19 cellular contexts compared by ENCODE assay signal in the genomic region with DNA sequence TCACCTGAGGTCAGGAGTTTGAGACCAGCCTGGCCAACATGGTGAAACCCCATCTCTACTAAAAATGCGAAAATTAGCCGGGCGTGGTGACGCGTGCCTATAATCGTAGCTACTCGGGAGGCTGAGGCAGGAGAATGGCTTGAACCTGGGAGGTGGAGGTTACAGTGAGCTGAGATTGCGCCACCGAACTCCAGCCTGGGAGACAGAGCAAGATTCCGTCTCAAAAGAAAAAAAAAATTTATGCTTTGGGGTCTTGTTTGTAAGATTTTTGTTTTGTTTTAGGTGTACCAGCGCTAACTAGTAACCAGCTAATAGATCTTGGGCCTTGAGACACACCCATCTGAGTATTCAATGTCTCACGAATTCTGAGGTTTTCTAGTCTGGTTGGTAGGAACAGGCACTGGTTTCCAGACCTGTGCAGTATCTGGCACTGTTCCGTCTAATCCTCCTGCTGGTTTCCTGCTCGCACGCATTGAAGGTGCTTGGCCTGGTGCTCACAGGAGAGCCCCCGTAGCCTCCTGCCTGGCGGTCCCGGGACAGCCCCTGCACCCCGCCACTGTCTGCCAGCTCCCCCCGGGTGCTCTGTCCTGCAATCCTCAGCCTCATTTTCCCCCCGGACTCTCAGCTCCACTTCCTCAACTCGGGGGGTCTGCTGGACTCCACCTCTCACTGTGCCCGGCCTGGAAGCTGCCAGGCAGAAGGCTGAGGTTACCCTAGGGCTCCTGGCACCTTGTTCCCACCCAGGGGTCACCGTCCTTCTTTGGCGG. TPM values are rescaled to one million over a fixed set of nuclear protein-coding genes. Genes with fewer than 3 reads are reported as not detected.
A peak's percentile ranks its signal among the peaks of the same experiment; 100 is the strongest.
DNase-seq lines count a peak whose midpoint lies in the region; ATAC-seq, FAIRE-seq and TF ChIP-seq lines count a peak whose summit lies in the region.
"Had no signal": no experiment of that assay in that cellular context is flagged by ENCODE, and none has a peak within 500 bp of the region (broad histone marks: within the 10 kb centered on the region; RNA-seq: fewer than 3 reads in every experiment).

No MANE protein-coding gene starts in this region.

- TF ChIP-seq CTCF in DND-41 (IDR thresholded peaks at IDR 0.05; ENCODE audit: borderline replicate concordance, extremely low read depth, low read length, poor library complexity, severe bottlenecking), result no peak
- no peak for TF ChIP-seq CTCF in HEK293 (tag by site-specific recombination; IDR thresholded peaks at IDR 0.05)
- no peak for TF ChIP-seq CTCF in GM12878 (IDR thresholded peaks at IDR 0.05 in 2 of 3, conservative IDR thresholded peaks at IDR 0.05 in 1 of 3; ENCODE audit: control insufficient read depth in 2 of 3, extremely low read depth in 1 of 3, insufficient read depth in 1 of 3, low read depth in 3 of 3, low read length in 3 of 3)
- TF ChIP-seq CTCF in neural crest cell (conservative IDR thresholded peaks at IDR 0.05), result no peak
- no peak for TF ChIP-seq CTCF in hepatocyte (IDR thresholded peaks at IDR 0.05; ENCODE audit: poor library complexity)
- TF ChIP-seq CTCF in testis (IDR thresholded peaks at IDR 0.05), result no peak

- CTCF ChIA-PET in HEK293 (lab: Yijun Ruan, JAX) (interaction anchor here (0.9 to 2.2 kb wide), 3 partner anchors 10 to 46 kb away, joined by 5 to 13 read pairs (median 5); a partner anchor contains a TSS), GM12878 (lab: Yijun Ruan, JAX) (interaction anchor here (0.6 kb wide), 2 partner anchors 27 to 128 kb away, joined by 3 read pairs; no protein-coding TSS in a partner anchor)

- RAD21 ChIA-PET in GM12878 (lab: Charles Lee; ENCODE audit: unreplicated experiment), result interaction anchor here (0.9 kb wide), 1 partner anchor 44 kb away, joined by 3 read pairs; a partner anchor contains a TSS

- H4K20me1 ChIP-seq in DND-41 (ENCODE audit: insufficient read depth, low read length) (peaks cover 41% of the 10 kb centered on the region), GM12878 (ENCODE audit: control insufficient read depth, insufficient read depth) (no peaks in the 10 kb centered on the region), hepatocyte (ENCODE audit: insufficient read depth, poor library complexity, severe bottlenecking) (peaks cover 3% of the 10 kb centered on the region)

- no peaks in the 10 kb centered on the region for H3K27me3 ChIP-seq in DND-41 (ENCODE audit: insufficient read depth, low read length, poor library complexity)
- H3K27me3 ChIP-seq in GM12878 (replicated peaks in 1 of 2; ENCODE audit: control insufficient read depth in 2 of 2, insufficient read depth in 2 of 2, low read length in 1 of 2), result no peaks in the 10 kb centered on the region
- no peaks in the 10 kb centered on the region for H3K27me3 ChIP-seq in hepatocyte
- no peaks in the 10 kb centered on the region for H3K27me3 ChIP-seq in testis
- H3K27me3 ChIP-seq: ascending aorta, heart left ventricle, ovary had no signal

- H3K9me2 ChIP-seq in hepatocyte (replicated peaks; ENCODE audit: insufficient read depth), result no peaks in the 10 kb centered on the region

- TF ChIP-seq EP300 in GM12878 (IDR thresholded peaks at IDR 0.05; ENCODE audit: borderline replicate concordance in 1 of 2, control insufficient read depth in 1 of 2, low read depth in 2 of 2, low read length in 2 of 2), result no peak

- intact Hi-C loops in GM12878 (cut with micrococcal nuclease; ENCODE audit: unreplicated experiment) (no loop called here), testis (cut with DNase I; ENCODE audit: low total_unique reads) (no loop called here)

- peak overlapping the region; percentile 54 for H3K4me3 Mint-ChIP-seq in neural crest cell
- H3K4me3 Mint-ChIP-seq: activated CD4-positive, alpha-beta T cell treated with anti-CD3 and anti-CD28 coated beads, Interleukin-2, amount 10 ng/mL, durations not matched to agents 24 days and 14 days had no signal

- H3K27ac Mint-ChIP-seq in neural crest cell (ENCODE audit: unreplicated experiment), result no peak overlapping the region
- H3K27ac Mint-ChIP-seq: activated CD4-positive, alpha-beta T cell treated with anti-CD3 and anti-CD28 coated beads, Interleukin-2, amount 10 ng/mL, durations not matched to agents 24 days and 14 days had no signal

- SMC1A ChIA-PET in GM12878 (lab: Charles Lee; ENCODE audit: uncharacterized antibody, unreplicated experiment), result no interaction called here

- H3K9me3 ChIP-seq in DND-41 (ENCODE audit: insufficient read depth, low read length, severe bottlenecking) (no peaks in the 10 kb centered on the region), HEK293 (ENCODE audit: control insufficient read depth, insufficient read depth, low read depth, low read length) (no peaks in the 10 kb centered on the region), GM12878 (replicated peaks; ENCODE audit: control insufficient read depth, insufficient read depth, low read length) (no peaks in the 10 kb centered on the region), hepatocyte (ENCODE audit: low read depth) (no peaks in the 10 kb centered on the region), testis (no peaks in the 10 kb centered on the region)
- H3K9me3 ChIP-seq: ascending aorta, heart left ventricle, lower lobe of right lung, ovary had no signal

- peaks cover 36% of the 10 kb centered on the region for H3K36me3 ChIP-seq in DND-41 (ENCODE audit: insufficient read depth, low read length)
- H3K36me3 ChIP-seq in HEK293 (ENCODE audit: control insufficient read depth in 2 of 2, insufficient read depth in 1 of 2, low read length in 2 of 2), result peaks cover 12 to 38% of the 10 kb centered on the region in 2 experiments
- H3K36me3 ChIP-seq in GM12878 (ENCODE audit: control insufficient read depth in 2 of 2, insufficient read depth in 2 of 2, low read length in 1 of 2), result peaks cover under 1 to 18% of the 10 kb centered on the region in 2 experiments; a peak in 2 of 4 replicates
- H3K36me3 ChIP-seq in hepatocyte (replicated peaks; ENCODE audit: insufficient read depth, low read depth), result no peaks in the 10 kb centered on the region
- no peaks in the 10 kb centered on the region for H3K36me3 ChIP-seq in testis (ENCODE audit: low read depth, missing control alignments)
- H3K36me3 ChIP-seq: ovary had no signal

- peak; percentile 24; the same call in 1 of the 3 replicates for ATAC-seq in DND-41 (ENCODE audit: insufficient read depth, low read depth)
- no peak; the same call in 2 of the 3 replicates for ATAC-seq in GM12878

- peaks cover 2% of the 10 kb centered on the region for H3K36me3 Mint-ChIP-seq in neural crest cell (ENCODE audit: low read depth)

- TF ChIP-seq POLR2A in GM12878 (IDR thresholded peaks at IDR 0.05; ENCODE audit: low read depth, low read length) (peak; percentile 26; the same call in 1 of the 2 replicates), testis (IDR thresholded peaks at IDR 0.05) (no peak)

- DNase-seq in DND-41 (no peak), GM12878 (ENCODE audit: low read depth, low spot score) (no peak), neural crest cell (ENCODE audit: low read depth, low spot score) (no peak), hepatocyte (ENCODE audit: low spot score) (no peak), Ammon's horn (ENCODE audit: low spot score) (no peak), testis (no peak)
- DNase-seq: activated CD4-positive, alpha-beta T cell treated with anti-CD3 and anti-CD28 coated beads, Interleukin-2, amount 10 ng/mL, durations not matched to agents 24 days and 14 days; GF-D8; heart left ventricle; lower lobe of right lung; NCI-H1048; NCI-H69; ovary had no signal

- H3K4me2 ChIP-seq in DND-41 (ENCODE audit: insufficient read depth, low read length) (no peak overlapping the region), GM12878 (ENCODE audit: control insufficient read depth, insufficient read depth) (no peak overlapping the region), hepatocyte (no peak overlapping the region)

- H3K27ac ChIP-seq in DND-41 (ENCODE audit: low read length) (no peak overlapping the region), HEK293 (ENCODE audit: extremely low read depth, low read depth, low read length) (no peak overlapping the region), GM12878 (ENCODE audit: control insufficient read depth, insufficient read depth) (no peak overlapping the region), hepatocyte (no peak overlapping the region), testis (no peak overlapping the region)
- H3K27ac ChIP-seq: ascending aorta, heart left ventricle, HL-60, lower lobe of right lung, ovary had no signal

- no peak for TF ChIP-seq RAD21 in GM12878 (IDR thresholded peaks at IDR 0.05; ENCODE audit: insufficient read depth, low read depth, low read length)

- H3K9me3 Mint-ChIP-seq in neural crest cell, result no peaks in the 10 kb centered on the region
- H3K9me3 Mint-ChIP-seq: activated CD4-positive, alpha-beta T cell treated with anti-CD3 and anti-CD28 coated beads, Interleukin-2, amount 10 ng/mL, durations not matched to agents 24 days and 14 days had no signal

- H3K4me1 ChIP-seq in DND-41 (ENCODE audit: insufficient read depth, low read length) (no peaks in the 10 kb centered on the region), HEK293 (ENCODE audit: control insufficient read depth, insufficient read depth, low read length) (no peaks in the 10 kb centered on the region), GM12878 (ENCODE audit: control insufficient read depth, insufficient read depth, low read length) (no peaks in the 10 kb centered on the region), hepatocyte (ENCODE audit: insufficient read depth) (no peaks in the 10 kb centered on the region), testis (peaks cover 22% of the 10 kb centered on the region)
- H3K4me1 ChIP-seq: ascending aorta, lower lobe of right lung had no signal

- H3K27me3 Mint-ChIP-seq in neural crest cell (ENCODE audit: low read depth), result peaks cover 24% of the 10 kb centered on the region

- H3K79me2 ChIP-seq in DND-41 (ENCODE audit: insufficient read depth, low read length) (no peaks in the 10 kb centered on the region), GM12878 (ENCODE audit: control insufficient read depth, insufficient read depth, low read length) (no peaks in the 10 kb centered on the region), hepatocyte (no peaks in the 10 kb centered on the region)

- H3K4me3 ChIP-seq in DND-41 (ENCODE audit: low read depth in 1 of 2, low read length in 2 of 2), result no peak overlapping the region
- no peak overlapping the region for H3K4me3 ChIP-seq in HEK293 (ENCODE audit: low read depth, low read length)
- no peak overlapping the region for H3K4me3 ChIP-seq in GM12878
- H3K4me3 ChIP-seq in hepatocyte, result no peak overlapping the region
- no peak overlapping the region for H3K4me3 ChIP-seq in testis
- H3K4me3 ChIP-seq: ascending aorta, heart left ventricle, lower lobe of right lung, ovary had no signal

- FAIRE-seq in GM12878 (lab: Jason Lieb, UNC), result no peak
- FAIRE-seq: D721Med, GM12892, RCC 7860 had no signal

- H3K4me1 Mint-ChIP-seq in neural crest cell, result no peaks in the 10 kb centered on the region
- H3K4me1 Mint-ChIP-seq: activated CD4-positive, alpha-beta T cell treated with anti-CD3 and anti-CD28 coated beads, Interleukin-2, amount 10 ng/mL, durations not matched to agents 24 days and 14 days had no signal

- 52% methylated on average over 25 of the region's 25 CpGs for WGBS in GM12878 (ENCODE audit: insufficient coverage, insufficient replicate concordance, low lambda C conversion rate, missing lambda C conversion rate)
- WGBS in hepatocyte (ENCODE audit: low lambda C conversion rate, missing lambda C conversion rate), result 87% methylated on average over 25 of the region's 25 CpGs
- WGBS in testis, 2 donors, result 85 to 91% methylated on average over 25 of the region's 25 CpGs

- POLR2A ChIA-PET in HEK293 (lab: Yijun Ruan, JAX), result interaction anchor here (0.9 to 3.1 kb wide), 9 partner anchors 10 to 53 kb away, joined by 3 to 15 read pairs (median 6); a partner anchor contains a TSS
- POLR2A ChIA-PET in GM12878 (lab: Charles Lee), result no interaction called here

- in situ Hi-C loops in GM12878 (cut with MboI), result no loop called here

- H3K9ac ChIP-seq in DND-41 (ENCODE audit: low read depth, low read length) (no peak overlapping the region), GM12878 (ENCODE audit: control insufficient read depth, insufficient read depth, low read length) (no peak overlapping the region)

- H2AFZ ChIP-seq in DND-41 (ENCODE audit: low read depth, low read length), result no peak overlapping the region
- no peak overlapping the region for H2AFZ ChIP-seq in GM12878 (ENCODE audit: control insufficient read depth, low read depth, low read length)
- H2AFZ ChIP-seq in hepatocyte, result no peak overlapping the region

- BruUV-seq in GM12878 (replicated peaks; lab: Mats Ljungman, UMichigan), result no TSS peak

RNA-seq across cellular contexts. Expression of a gene that starts 10.6 kb away (rescaled TPM):
- total RNA-seq in GM12878 (2013; cell fraction: nucleolus; rRNA removed), result 56.8 and 75.9 TPM in 2 replicates
- total RNA-seq in GM12878 (2014; rRNA removed), result 107 and 132 TPM in 2 replicates
- 43.3 and 50.3 TPM in 2 replicates for total RNA-seq in GM12878 (2014; rRNA removed; fragmentation: Illumina TruSeq; extraction: Trizol)
- total RNA-seq in GM12878 (2021), result 137 and 157 TPM in 2 replicates
- polyA plus RNA-seq in GM12878 (2011; ENCODE audit: low read depth), result 52.5 TPM
- polyA plus RNA-seq in GM12878 (2011; rRNA removed), result 21.0 and 42.6 TPM in 2 replicates
- polyA plus RNA-seq in GM12878 (2011; cell fraction: cytosol; rRNA removed), result 77.7 and 101 TPM in 2 replicates
- polyA plus RNA-seq in GM12878 (2011; cell fraction: nucleus; rRNA removed), result 285 and 360 TPM in 2 replicates
- 61.7 and 71.7 TPM in 2 replicates for polyA plus RNA-seq in GM12878 (2012)
- polyA plus RNA-seq in GM12878 (2014; fragmentation: Illumina TruSeq; extraction: Trizol), result 13.8 and 46.5 TPM in 2 replicates
- polyA plus RNA-seq in GM12878 (2014; fragmentation: Nextera tagmentation; extraction: Ambion mirVana), result 10 to 100 TPM in 1 of 2 experiments, 1 to 10 TPM in 1; 6.1 to 15.3 TPM
- 147 and 155 TPM in 2 replicates for polyA plus RNA-seq in GM12878 (2014; rRNA removed)
- 10 to 100 TPM in 1 of 2 experiments, 1 to 10 TPM in 1; 9.7 to 25.4 TPM for polyA plus RNA-seq in GM12878 (2016; fragmentation: Nextera tagmentation; extraction: Ambion mirVana)
- polyA minus RNA-seq in GM12878 (2011; rRNA and poly(A)+ RNA removed), result 23.4 and 40.3 TPM in 2 replicates
- 25.4 and 29.1 TPM in 2 replicates for polyA minus RNA-seq in GM12878 (2011; cell fraction: cytosol; rRNA and poly(A)+ RNA removed)
- 63.5 and 104 TPM in 2 replicates for polyA minus RNA-seq in GM12878 (2011; cell fraction: nucleus; rRNA and poly(A)+ RNA removed)
- total RNA-seq in neural crest cell, result 126 and 131 TPM in 2 replicates
- 71.5 and 71.9 TPM in 2 replicates for total RNA-seq in hepatocyte
- polyA plus RNA-seq in hepatocyte, result 160 and 202 TPM in 2 replicates
- total RNA-seq in testis, result 100 to 1,000 TPM; 117 to 132 TPM
- polyA plus RNA-seq in testis (ENCODE audit: insufficient read depth, low read depth, low replicate concordance), result 127 TPM

RNA-seq across cellular contexts. Expression of a gene that starts 21.8 kb away (rescaled TPM):
- total RNA-seq in GM12878 (2013; cell fraction: nucleolus; rRNA removed), result 81.2 and 110 TPM in 2 replicates
- total RNA-seq in GM12878 (2014; rRNA removed), result 67.4 and 73.8 TPM in 2 replicates
- total RNA-seq in GM12878 (2014; rRNA removed; fragmentation: Illumina TruSeq; extraction: Trizol), result 18.0 and 20.8 TPM in 2 replicates
- total RNA-seq in GM12878 (2021), result 333 and 348 TPM in 2 replicates
- 15.3 TPM for polyA plus RNA-seq in GM12878 (2011; ENCODE audit: low read depth)
- 4.5 and 10.8 TPM in 2 replicates for polyA plus RNA-seq in GM12878 (2011; rRNA removed)
- polyA plus RNA-seq in GM12878 (2011; cell fraction: cytosol; rRNA removed), result 31.3 and 40.9 TPM in 2 replicates
- polyA plus RNA-seq in GM12878 (2011; cell fraction: nucleus; rRNA removed), result 137 and 205 TPM in 2 replicates
- polyA plus RNA-seq in GM12878 (2012), result 82.0 and 91.6 TPM in 2 replicates
- 1.6 and 12.8 TPM in 2 replicates for polyA plus RNA-seq in GM12878 (2014; fragmentation: Illumina TruSeq; extraction: Trizol)
- under 1 TPM; 0.19 to 0.31 TPM for polyA plus RNA-seq in GM12878 (2014; fragmentation: Nextera tagmentation; extraction: Ambion mirVana)
- polyA plus RNA-seq in GM12878 (2014; rRNA removed), result 87.8 and 131 TPM in 2 replicates
- 10 to 100 TPM; 40.1 to 42.5 TPM for polyA plus RNA-seq in GM12878 (2016; fragmentation: Nextera tagmentation; extraction: Ambion mirVana)
- 21.8 and 51.5 TPM in 2 replicates for polyA minus RNA-seq in GM12878 (2011; rRNA and poly(A)+ RNA removed)
- polyA minus RNA-seq in GM12878 (2011; cell fraction: cytosol; rRNA and poly(A)+ RNA removed), result 91.7 and 93.8 TPM in 2 replicates
- 35.7 and 66.9 TPM in 2 replicates for polyA minus RNA-seq in GM12878 (2011; cell fraction: nucleus; rRNA and poly(A)+ RNA removed)
- total RNA-seq in neural crest cell, result 816 and 839 TPM in 2 replicates
- total RNA-seq in hepatocyte, result 67.2 and 118 TPM in 2 replicates
- polyA plus RNA-seq in hepatocyte, result 71.5 and 77.6 TPM in 2 replicates
- total RNA-seq in testis, result 10 to 100 TPM; 76.2 to 93.0 TPM
- 47.6 TPM for polyA plus RNA-seq in testis (ENCODE audit: insufficient read depth, low read depth, low replicate concordance)

RNA-seq across cellular contexts. Expression of a gene that starts 24.5 kb away (rescaled TPM):
- 41.6 and 44.7 TPM in 2 replicates for total RNA-seq in GM12878 (2013; cell fraction: nucleolus; rRNA removed)
- total RNA-seq in GM12878 (2014; rRNA removed), result 110 and 131 TPM in 2 replicates
- total RNA-seq in GM12878 (2014; rRNA removed; fragmentation: Illumina TruSeq; extraction: Trizol), result 35.1 and 37.1 TPM in 2 replicates
- 113 and 122 TPM in 2 replicates for total RNA-seq in GM12878 (2021)
- polyA plus RNA-seq in GM12878 (2011; ENCODE audit: low read depth), result 21.3 TPM
- 14.3 and 53.3 TPM in 2 replicates for polyA plus RNA-seq in GM12878 (2011; rRNA removed)
- 65.9 and 98.5 TPM in 2 replicates for polyA plus RNA-seq in GM12878 (2011; cell fraction: cytosol; rRNA removed)
- 198 and 262 TPM in 2 replicates for polyA plus RNA-seq in GM12878 (2011; cell fraction: nucleus; rRNA removed)
- polyA plus RNA-seq in GM12878 (2012), result 41.2 and 44.0 TPM in 2 replicates
- polyA plus RNA-seq in GM12878 (2014; fragmentation: Illumina TruSeq; extraction: Trizol), result 7.5 and 32.8 TPM in 2 replicates
- polyA plus RNA-seq in GM12878 (2014; fragmentation: Nextera tagmentation; extraction: Ambion mirVana), result 10 to 100 TPM in 1 of 2 experiments, 1 to 10 TPM in 1; 2.2 to 11.5 TPM
- 102 and 119 TPM in 2 replicates for polyA plus RNA-seq in GM12878 (2014; rRNA removed)
- 100 to 1,000 TPM; 119 to 146 TPM for polyA plus RNA-seq in GM12878 (2016; fragmentation: Nextera tagmentation; extraction: Ambion mirVana)
- 50.1 and 72.3 TPM in 2 replicates for polyA minus RNA-seq in GM12878 (2011; rRNA and poly(A)+ RNA removed)
- 44.1 and 45.0 TPM in 2 replicates for polyA minus RNA-seq in GM12878 (2011; cell fraction: cytosol; rRNA and poly(A)+ RNA removed)
- polyA minus RNA-seq in GM12878 (2011; cell fraction: nucleus; rRNA and poly(A)+ RNA removed), result 42.7 and 84.3 TPM in 2 replicates
- total RNA-seq in neural crest cell, result 154 and 156 TPM in 2 replicates
- 101 and 124 TPM in 2 replicates for total RNA-seq in hepatocyte
- 160 and 167 TPM in 2 replicates for polyA plus RNA-seq in hepatocyte
- 100 to 1,000 TPM; 170 to 190 TPM for total RNA-seq in testis
- 178 TPM for polyA plus RNA-seq in testis (ENCODE audit: insufficient read depth, low read depth, low replicate concordance)

RNA-seq across cellular contexts. Expression of a gene that starts 24.6 kb away (rescaled TPM):
- 23.5 and 23.7 TPM in 2 replicates for total RNA-seq in GM12878 (2013; cell fraction: nucleolus; rRNA removed)
- total RNA-seq in GM12878 (2014; rRNA removed), result 14.5 and 14.8 TPM in 2 replicates
- total RNA-seq in GM12878 (2014; rRNA removed; fragmentation: Illumina TruSeq; extraction: Trizol), result 5.2 and 7.8 TPM in 2 replicates
- 17.7 and 19.6 TPM in 2 replicates for total RNA-seq in GM12878 (2021)
- 10.9 TPM for polyA plus RNA-seq in GM12878 (2011; ENCODE audit: low read depth)
- 4.4 and 7.1 TPM in 2 replicates for polyA plus RNA-seq in GM12878 (2011; rRNA removed)
- polyA plus RNA-seq in GM12878 (2011; cell fraction: cytosol; rRNA removed), result 6.6 and 12.0 TPM in 2 replicates
- 83.6 and 89.3 TPM in 2 replicates for polyA plus RNA-seq in GM12878 (2011; cell fraction: nucleus; rRNA removed)
- polyA plus RNA-seq in GM12878 (2012), result 20.4 and 23.3 TPM in 2 replicates
- polyA plus RNA-seq in GM12878 (2014; fragmentation: Illumina TruSeq; extraction: Trizol), result 1.3 and 7.2 TPM in 2 replicates
- under 1 TPM; 0.10 to 0.93 TPM for polyA plus RNA-seq in GM12878 (2014; fragmentation: Nextera tagmentation; extraction: Ambion mirVana)
- 19.0 and 22.4 TPM in 2 replicates for polyA plus RNA-seq in GM12878 (2014; rRNA removed)
- polyA plus RNA-seq in GM12878 (2016; fragmentation: Nextera tagmentation; extraction: Ambion mirVana), result 1 to 10 TPM; 1.6 to 2.6 TPM
- polyA minus RNA-seq in GM12878 (2011; rRNA and poly(A)+ RNA removed), result 2.4 and 4.8 TPM in 2 replicates
- 2.9 and 4.4 TPM in 2 replicates for polyA minus RNA-seq in GM12878 (2011; cell fraction: cytosol; rRNA and poly(A)+ RNA removed)
- polyA minus RNA-seq in GM12878 (2011; cell fraction: nucleus; rRNA and poly(A)+ RNA removed), result 8.1 and 8.2 TPM in 2 replicates
- total RNA-seq in neural crest cell, result 44.5 and 46.0 TPM in 2 replicates
- total RNA-seq in hepatocyte, result 39.6 and 43.2 TPM in 2 replicates
- polyA plus RNA-seq in hepatocyte, result 109 and 118 TPM in 2 replicates
- total RNA-seq in testis, result 100 to 1,000 TPM in 1 of 2 donors, 10 to 100 TPM in 1; 73.3 to 102 TPM
- polyA plus RNA-seq in testis (ENCODE audit: insufficient read depth, low read depth, low replicate concordance), result 50.5 TPM

RNA-seq across cellular contexts. Expression of a gene that starts 38.7 kb away (rescaled TPM):
- total RNA-seq in GM12878 (2013; cell fraction: nucleolus; rRNA removed), result 13.4 and 14.9 TPM in 2 replicates
- total RNA-seq in GM12878 (2014; rRNA removed), result 80.8 and 85.8 TPM in 2 replicates
- 32.4 and 39.9 TPM in 2 replicates for total RNA-seq in GM12878 (2014; rRNA removed; fragmentation: Illumina TruSeq; extraction: Trizol)
- total RNA-seq in GM12878 (2021), result 110 and 119 TPM in 2 replicates
- polyA plus RNA-seq in GM12878 (2011; ENCODE audit: low read depth), result 79.4 TPM
- 29.9 and 66.6 TPM in 2 replicates for polyA plus RNA-seq in GM12878 (2011; rRNA removed)
- polyA plus RNA-seq in GM12878 (2011; cell fraction: cytosol; rRNA removed), result 188 and 195 TPM in 2 replicates
- polyA plus RNA-seq in GM12878 (2011; cell fraction: nucleus; rRNA removed), result 136 and 154 TPM in 2 replicates
- polyA plus RNA-seq in GM12878 (2012), result 73.6 and 79.6 TPM in 2 replicates
- 45.6 and 92.0 TPM in 2 replicates for polyA plus RNA-seq in GM12878 (2014; fragmentation: Illumina TruSeq; extraction: Trizol)
- polyA plus RNA-seq in GM12878 (2014; fragmentation: Nextera tagmentation; extraction: Ambion mirVana), result 10 to 100 TPM; 12.3 to 44.8 TPM
- polyA plus RNA-seq in GM12878 (2014; rRNA removed), result 128 and 151 TPM in 2 replicates
- 100 to 1,000 TPM; 122 to 139 TPM for polyA plus RNA-seq in GM12878 (2016; fragmentation: Nextera tagmentation; extraction: Ambion mirVana)
- polyA minus RNA-seq in GM12878 (2011; rRNA and poly(A)+ RNA removed), result 53.5 and 69.9 TPM in 2 replicates
- polyA minus RNA-seq in GM12878 (2011; cell fraction: cytosol; rRNA and poly(A)+ RNA removed), result 23.2 and 25.8 TPM in 2 replicates
- 21.6 and 34.3 TPM in 2 replicates for polyA minus RNA-seq in GM12878 (2011; cell fraction: nucleus; rRNA and poly(A)+ RNA removed)
- total RNA-seq in neural crest cell, result 198 and 199 TPM in 2 replicates
- total RNA-seq in hepatocyte, result 118 and 125 TPM in 2 replicates
- 185 and 207 TPM in 2 replicates for polyA plus RNA-seq in hepatocyte
- total RNA-seq in testis, result 100 to 1,000 TPM; 134 to 188 TPM
- 109 TPM for polyA plus RNA-seq in testis (ENCODE audit: insufficient read depth, low read depth, low replicate concordance)
